ENCODE assay signal across 16 cellular contexts in genomic region chr12:19203539-19204506, GRCh38.
"Had no signal": no experiment of that assay in that cellular context is flagged by ENCODE, and none has a peak within 500 bp of the region (broad histone marks: within the 10 kb centered on the region; RNA-seq: fewer than 3 reads in every experiment).

No MANE protein-coding gene starts in this region.

- H3K27me3 ChIP-seq: breast epithelium, gastrocnemius medialis, sigmoid colon, spleen had no signal

- H3K4me3 Mint-ChIP-seq: activated CD4-positive, alpha-beta memory T cell treated with anti-CD3 and anti-CD28 coated beads, Interleukin-2, amount 10 ng/mL, durations not matched to agents 7 days and 5 days; naive thymus-derived CD4-positive, alpha-beta T cell; T-helper 2 cell treated with Interferon-gamma antibody and Interleukin-4, amounts not matched to agents 5 μg/mL and 100 μg/mL, for 36 hours had no signal

- H3K4me1 ChIP-seq: breast epithelium, gastrocnemius medialis, spleen had no signal

- H3K4me3 ChIP-seq: breast epithelium, gastrocnemius medialis, sigmoid colon, spleen had no signal

- H3K9me3 Mint-ChIP-seq: activated CD4-positive, alpha-beta memory T cell treated with anti-CD3 and anti-CD28 coated beads, Interleukin-2, amount 10 ng/mL, durations not matched to agents 7 days and 5 days; T-helper 2 cell treated with Interferon-gamma antibody and Interleukin-4, amounts not matched to agents 5 μg/mL and 100 μg/mL, for 36 hours had no signal

- H3K36me3 ChIP-seq: breast epithelium, gastrocnemius medialis, sigmoid colon, spleen had no signal

- ATAC-seq: gastrocnemius medialis; naive thymus-derived CD4-positive, alpha-beta T cell had no signal

- H3K27me3 Mint-ChIP-seq: activated CD4-positive, alpha-beta memory T cell treated with anti-CD3 and anti-CD28 coated beads, Interleukin-2, amount 10 ng/mL, durations not matched to agents 7 days and 5 days had no signal

- H3K9me3 ChIP-seq: breast epithelium, gastrocnemius medialis, sigmoid colon had no signal

- DNase-seq: activated CD4-positive, alpha-beta memory T cell treated with anti-CD3 and anti-CD28 coated beads, Interleukin-2, amount 10 ng/mL, durations not matched to agents 7 days and 5 days; activated CD4-positive, alpha-beta T cell treated with anti-CD3 and anti-CD28 coated beads for 4 hours; activated effector memory CD4-positive, alpha-beta T cell treated with Interleukin-2 at 50 U/mL for 16 hours; activated naive CD4-positive, alpha-beta T cell treated with anti-CD3 and anti-CD28 coated beads, Interleukin-2, amount 50 U/mL, for 16 hours; activated T-cell treated with anti-CD3 and anti-CD28 coated beads, Interleukin-2, amount 50 U/mL, for 1 hour; effector CD8-positive, alpha-beta T cell; gastrocnemius medialis; head of caudate nucleus; mesenchymal stem cell; naive thymus-derived CD4-positive, alpha-beta T cell; sigmoid colon; spleen; stimulated activated CD4-positive, alpha-beta T cell treated with anti-CD3 and anti-CD28 coated beads, Interleukin-4, amount 100 ng/mL, for 4 hours; stimulated activated naive CD4-positive, alpha-beta T cell had no signal

- H3K4me1 Mint-ChIP-seq: naive thymus-derived CD4-positive, alpha-beta T cell had no signal

- H3K27ac Mint-ChIP-seq: activated CD4-positive, alpha-beta memory T cell treated with anti-CD3 and anti-CD28 coated beads, Interleukin-2, amount 10 ng/mL, durations not matched to agents 7 days and 5 days; naive thymus-derived CD4-positive, alpha-beta T cell; T-helper 2 cell treated with Interferon-gamma antibody and Interleukin-4, amounts not matched to agents 5 μg/mL and 100 μg/mL, for 36 hours had no signal

- H3K27ac ChIP-seq: breast epithelium, gastrocnemius medialis, sigmoid colon, spleen had no signal

- H3K36me3 Mint-ChIP-seq: naive thymus-derived CD4-positive, alpha-beta T cell had no signal
